ENCODE assay signal across 13 cellular contexts in genomic region chr1:32392358-32392757, GRCh38. TPM values are rescaled to one million over a fixed set of nuclear protein-coding genes. Genes with fewer than 3 reads are reported as not detected.
DNase-seq lines count a peak whose midpoint lies in the region; ATAC-seq and TF ChIP-seq lines count a peak whose summit lies in the region.
"Had no signal": no experiment of that assay in that cellular context is flagged by ENCODE, and none has a peak within 500 bp of the region (broad histone marks: within the 10 kb centered on the region; RNA-seq: fewer than 3 reads in every experiment).

No MANE protein-coding gene starts in this region.

- H3K36me3 Mint-ChIP-seq in activated naive CD4-positive, alpha-beta T cell treated with anti-CD3 and anti-CD28 coated beads, Interleukin-2, amount 50 U/mL, for 24 hours = peaks cover 3% of the 10 kb centered on the region
- peaks cover 8% of the 10 kb centered on the region for H3K36me3 Mint-ChIP-seq in activated T-helper 1 cell treated with anti-CD3 and anti-CD28 coated beads, Interleukin-12 subunit alpha, Interleukin-12 subunit beta, Interleukin-2, Interleukin-4 antibody, amounts not matched to agents 30 ng/mL and 10 ng/mL and 1 ng/mL, durations not matched to agents 14 hours and 24 hours and 36 hours (ENCODE audit: low read depth)
- peaks cover 8% of the 10 kb centered on the region for H3K36me3 Mint-ChIP-seq in type B pancreatic cell

- H3K79me2 ChIP-seq in hepatocyte = peaks cover 62% of the 10 kb centered on the region

- peaks cover 21% of the 10 kb centered on the region for H3K4me1 ChIP-seq in hepatocyte (ENCODE audit: insufficient read depth)

- no peaks in the 10 kb centered on the region for H3K9me2 ChIP-seq in hepatocyte (replicated peaks; ENCODE audit: insufficient read depth)

- no peaks in the 10 kb centered on the region for H3K9me3 Mint-ChIP-seq in activated naive CD4-positive, alpha-beta T cell treated with anti-CD3 and anti-CD28 coated beads, Interleukin-2, amount 50 U/mL, for 24 hours
- H3K9me3 Mint-ChIP-seq in activated T-helper 1 cell treated with anti-CD3 and anti-CD28 coated beads, Interleukin-12 subunit alpha, Interleukin-12 subunit beta, Interleukin-2, Interleukin-4 antibody, amounts not matched to agents 30 ng/mL and 10 ng/mL and 1 ng/mL, durations not matched to agents 14 hours and 24 hours and 36 hours = no peaks in the 10 kb centered on the region
- H3K9me3 Mint-ChIP-seq in type B pancreatic cell = no peaks in the 10 kb centered on the region

- intact Hi-C loops in activated T-helper 1 cell treated with anti-CD3 and anti-CD28 coated beads, Interleukin-12 subunit alpha, Interleukin-12 subunit beta, Interleukin-2, Interleukin-4 antibody, amounts not matched to agents 30 ng/mL and 10 ng/mL and 1 ng/mL, durations not matched to agents 14 hours and 24 hours and 36 hours (cut with micrococcal nuclease) = no loop called here

- H3K27me3 Mint-ChIP-seq in activated naive CD4-positive, alpha-beta T cell treated with anti-CD3 and anti-CD28 coated beads, Interleukin-2, amount 50 U/mL, for 24 hours = no peaks in the 10 kb centered on the region
- peaks cover 2% of the 10 kb centered on the region for H3K27me3 Mint-ChIP-seq in activated T-helper 1 cell treated with anti-CD3 and anti-CD28 coated beads, Interleukin-12 subunit alpha, Interleukin-12 subunit beta, Interleukin-2, Interleukin-4 antibody, amounts not matched to agents 30 ng/mL and 10 ng/mL and 1 ng/mL, durations not matched to agents 14 hours and 24 hours and 36 hours (ENCODE audit: insufficient read depth)
- no peaks in the 10 kb centered on the region for H3K27me3 Mint-ChIP-seq in type B pancreatic cell

- H3K27me3 ChIP-seq in hepatocyte = no peaks in the 10 kb centered on the region
- H3K27me3 ChIP-seq: colonic mucosa had no signal

- no peak for DNase-seq in activated naive CD4-positive, alpha-beta T cell treated with Interleukin-2 at 50 U/mL for 16 hours
- DNase-seq in activated T-helper 1 cell treated with anti-CD3 and anti-CD28 coated beads, Interleukin-12 subunit alpha, Interleukin-12 subunit beta, Interleukin-2, Interleukin-4 antibody, amounts not matched to agents 30 ng/mL and 10 ng/mL and 1 ng/mL, durations not matched to agents 14 hours and 24 hours and 36 hours (ENCODE audit: low spot score) = no peak
- no peak for DNase-seq in hepatocyte (ENCODE audit: low spot score)
- no peak for DNase-seq in type B pancreatic cell (ENCODE audit: extremely low spot score, unreplicated experiment)
- no peak for DNase-seq in C1 segment of cervical spinal cord (lab: John Stamatoyannopoulos, UW)
- DNase-seq: colonic mucosa, NCI-H2081 treated with DMSO at 0.1 percent for 48 hours, PC-9, T1000 had no signal

- peak overlapping the region; percentile 97 for H3K4me3 Mint-ChIP-seq in activated naive CD4-positive, alpha-beta T cell treated with anti-CD3 and anti-CD28 coated beads, Interleukin-2, amount 50 U/mL, for 24 hours
- H3K4me3 Mint-ChIP-seq in activated T-helper 1 cell treated with anti-CD3 and anti-CD28 coated beads, Interleukin-12 subunit alpha, Interleukin-12 subunit beta, Interleukin-2, Interleukin-4 antibody, amounts not matched to agents 30 ng/mL and 10 ng/mL and 1 ng/mL, durations not matched to agents 14 hours and 24 hours and 36 hours = peak overlapping the region; percentile 66
- H3K4me3 Mint-ChIP-seq in type B pancreatic cell = peak overlapping the region; percentile 99

- no peak overlapping the region for H2AFZ ChIP-seq in hepatocyte
- H2AFZ ChIP-seq: PC-9 had no signal

- ATAC-seq in HG03196 (IDR thresholded peaks at IDR 0.05; ENCODE audit: unreplicated experiment) (no peak), HG02798 (IDR thresholded peaks at IDR 0.05; ENCODE audit: poor library complexity, unreplicated experiment) (no peak)

- H4K20me1 ChIP-seq in hepatocyte (ENCODE audit: insufficient read depth, poor library complexity, severe bottlenecking) = peaks cover 17% of the 10 kb centered on the region

- TF ChIP-seq CTCF in hepatocyte (IDR thresholded peaks at IDR 0.05; ENCODE audit: poor library complexity) (no peak), type B pancreatic cell (conservative IDR thresholded peaks at IDR 0.05) (no peak)

- H3K4me3 ChIP-seq in hepatocyte = no peak overlapping the region
- H3K4me3 ChIP-seq: colonic mucosa had no signal

- peaks cover 5% of the 10 kb centered on the region for H3K36me3 ChIP-seq in hepatocyte (replicated peaks; ENCODE audit: insufficient read depth, low read depth)

- no peaks in the 10 kb centered on the region for H3K9me3 ChIP-seq in hepatocyte (ENCODE audit: low read depth)
- H3K9me3 ChIP-seq: colonic mucosa had no signal

- H3K4me2 ChIP-seq in hepatocyte = peak overlapping the region; percentile 93

- H3K27ac Mint-ChIP-seq in activated naive CD4-positive, alpha-beta T cell treated with anti-CD3 and anti-CD28 coated beads, Interleukin-2, amount 50 U/mL, for 24 hours = no peak overlapping the region
- peak overlapping the region; percentile 63 for H3K27ac Mint-ChIP-seq in activated T-helper 1 cell treated with anti-CD3 and anti-CD28 coated beads, Interleukin-12 subunit alpha, Interleukin-12 subunit beta, Interleukin-2, Interleukin-4 antibody, amounts not matched to agents 30 ng/mL and 10 ng/mL and 1 ng/mL, durations not matched to agents 14 hours and 24 hours and 36 hours
- peak overlapping the region; percentile 78 for H3K27ac Mint-ChIP-seq in type B pancreatic cell

- no peak overlapping the region for H3K27ac ChIP-seq in hepatocyte
- H3K27ac ChIP-seq: colonic mucosa, KMS-11, PC-9 had no signal

- peaks cover 32% of the 10 kb centered on the region for H3K4me1 Mint-ChIP-seq in activated naive CD4-positive, alpha-beta T cell treated with anti-CD3 and anti-CD28 coated beads, Interleukin-2, amount 50 U/mL, for 24 hours
- H3K4me1 Mint-ChIP-seq in activated T-helper 1 cell treated with anti-CD3 and anti-CD28 coated beads, Interleukin-12 subunit alpha, Interleukin-12 subunit beta, Interleukin-2, Interleukin-4 antibody, amounts not matched to agents 30 ng/mL and 10 ng/mL and 1 ng/mL, durations not matched to agents 14 hours and 24 hours and 36 hours (ENCODE audit: low read depth) = peaks cover 16% of the 10 kb centered on the region
- peaks cover 18% of the 10 kb centered on the region for H3K4me1 Mint-ChIP-seq in type B pancreatic cell (ENCODE audit: unreplicated experiment)

- WGBS in hepatocyte (ENCODE audit: low lambda C conversion rate, missing lambda C conversion rate) = 91% methylated on average over 3 of the region's 3 CpGs

RNA-seq across cellular contexts. Expression of gene BSDC1, which starts 1.9 kb away (rescaled TPM):
- 48.8 and 50.3 TPM in 2 replicates for total RNA-seq in activated T-helper 1 cell treated with anti-CD3 and anti-CD28 coated beads, Interleukin-12 subunit alpha, Interleukin-12 subunit beta, Interleukin-2, Interleukin-4 antibody, amounts not matched to agents 30 ng/mL and 10 ng/mL and 1 ng/mL, durations not matched to agents 14 hours and 24 hours and 36 hours
- 69.6 and 80.5 TPM in 2 replicates for total RNA-seq in hepatocyte
- 56.2 and 65.7 TPM in 2 replicates for polyA plus RNA-seq in hepatocyte
- 66.5 and 71.3 TPM in 2 replicates for total RNA-seq in type B pancreatic cell (ENCODE audit: low replicate concordance)

RNA-seq across cellular contexts. Expression of gene TSSK3, which starts 30.0 kb away (rescaled TPM):
- total RNA-seq in activated T-helper 1 cell treated with anti-CD3 and anti-CD28 coated beads, Interleukin-12 subunit alpha, Interleukin-12 subunit beta, Interleukin-2, Interleukin-4 antibody, amounts not matched to agents 30 ng/mL and 10 ng/mL and 1 ng/mL, durations not matched to agents 14 hours and 24 hours and 36 hours = 0.51 and 1.3 TPM in 2 replicates
- total RNA-seq in hepatocyte (1.4 TPM in 1 of 2 replicates, not detected in the other), type B pancreatic cell (ENCODE audit: low replicate concordance) (2.1 and 3.8 TPM in 2 replicates)
- polyA plus RNA-seq in hepatocyte = 1.4 and 1.5 TPM in 2 replicates

RNA-seq across cellular contexts. Expression of gene FAM229A, which starts 30.1 kb away (rescaled TPM):
- 4.0 TPM in 2 replicates for total RNA-seq in activated T-helper 1 cell treated with anti-CD3 and anti-CD28 coated beads, Interleukin-12 subunit alpha, Interleukin-12 subunit beta, Interleukin-2, Interleukin-4 antibody, amounts not matched to agents 30 ng/mL and 10 ng/mL and 1 ng/mL, durations not matched to agents 14 hours and 24 hours and 36 hours
- total RNA-seq in hepatocyte (4.2 and 5.4 TPM in 2 replicates), type B pancreatic cell (ENCODE audit: low replicate concordance) (4.7 and 8.7 TPM in 2 replicates)
- polyA plus RNA-seq in hepatocyte = 3.4 and 5.2 TPM in 2 replicates

RNA-seq across cellular contexts. Expression of gene MARCKSL1, which starts 56.3 kb away (rescaled TPM):
- 31.6 and 31.8 TPM in 2 replicates for total RNA-seq in activated T-helper 1 cell treated with anti-CD3 and anti-CD28 coated beads, Interleukin-12 subunit alpha, Interleukin-12 subunit beta, Interleukin-2, Interleukin-4 antibody, amounts not matched to agents 30 ng/mL and 10 ng/mL and 1 ng/mL, durations not matched to agents 14 hours and 24 hours and 36 hours
- 143 and 149 TPM in 2 replicates for total RNA-seq in hepatocyte
- 346 and 358 TPM in 2 replicates for polyA plus RNA-seq in hepatocyte
- 247 and 465 TPM in 2 replicates for total RNA-seq in type B pancreatic cell (ENCODE audit: low replicate concordance)
